In genomic region chr1:41936107-41936506, GRCh38 we compare ENCODE assay signal across 10 cellular contexts. TPM values are rescaled to one million over a fixed set of nuclear protein-coding genes. Genes with fewer than 3 reads are reported as not detected.
DNase-seq lines count a peak whose midpoint lies in the region; ATAC-seq and TF ChIP-seq lines count a peak whose summit lies in the region.
"Had no signal": no experiment of that assay in that cellular context is flagged by ENCODE, and none has a peak within 500 bp of the region (broad histone marks: within the 10 kb centered on the region; RNA-seq: fewer than 3 reads in every experiment).

No MANE protein-coding gene starts in this region.

- no TSS peak for BruUV-seq in Panc1 (replicated peaks; lab: Mats Ljungman, UMichigan)

- H3K4me1 ChIP-seq in Panc1 (ENCODE audit: control insufficient read depth, insufficient read depth, low read length) (no peaks in the 10 kb centered on the region), HAP-1 (no peaks in the 10 kb centered on the region)

- CTCF ChIA-PET in Panc1 (lab: Charles Lee), result no interaction called here
- CTCF ChIA-PET in CD4-positive, alpha-beta T cell (lab: Charles Lee), result no interaction called here

- TF ChIP-seq CTCF in Panc1 (IDR thresholded peaks at IDR 0.05) (peak; percentile 12; the same call in 1 of the 2 replicates), fibroblast of the aortic adventitia (IDR thresholded peaks at IDR 0.05; ENCODE audit: insufficient read depth, low read length) (peak; percentile 9)
- no peak for TF ChIP-seq CTCF in CD4-positive, alpha-beta T cell (IDR thresholded peaks at IDR 0.05)

- H3K4me3 ChIP-seq in Panc1 (ENCODE audit: low read depth in 2 of 2, low read length in 2 of 2) (no peak overlapping the region), fibroblast of the aortic adventitia (ENCODE audit: low read depth, low read length) (no peak overlapping the region), HAP-1 (no peak overlapping the region)
- H3K4me3 ChIP-seq: lung had no signal

- POLR2A ChIA-PET in Panc1 (lab: Charles Lee), result no interaction called here
- POLR2A ChIA-PET in CD4-positive, alpha-beta T cell (lab: Charles Lee), result no interaction called here

- no peaks in the 10 kb centered on the region for H3K36me3 Mint-ChIP-seq in CD4-positive, alpha-beta T cell (ENCODE audit: low read depth)

- H3K36me3 ChIP-seq in Panc1 (ENCODE audit: control insufficient read depth, insufficient read depth, low read length) (no peaks in the 10 kb centered on the region), HAP-1 (replicated peaks) (no peaks in the 10 kb centered on the region)

- H3K4me3 Mint-ChIP-seq in CD4-positive, alpha-beta T cell, result no peak overlapping the region
- H3K4me3 Mint-ChIP-seq: activated naive CD8-positive, alpha-beta T cell treated with anti-CD3 and anti-CD28 coated beads, Interleukin-2, amount 10 ng/mL, durations not matched to agents 7 days and 5 days had no signal

- intact Hi-C loops in Panc1 (cut with micrococcal nuclease; ENCODE audit: unreplicated experiment), result no loop called here
- intact Hi-C loops in CD4-positive, alpha-beta T cell (cut with DNase I, micrococcal nuclease), result loop anchor here in 1 of 2 experiments (10.0 kb wide), 1 partner anchor 49 kb away; no protein-coding TSS in a partner anchor

- no peaks in the 10 kb centered on the region for H3K9me3 Mint-ChIP-seq in CD4-positive, alpha-beta T cell
- H3K9me3 Mint-ChIP-seq: activated naive CD8-positive, alpha-beta T cell treated with anti-CD3 and anti-CD28 coated beads, Interleukin-2, amount 10 ng/mL, durations not matched to agents 7 days and 5 days had no signal

- ATAC-seq in Panc1, result no peak; the same call in 1 of the 2 replicates
- ATAC-seq in CD4-positive, alpha-beta T cell (ENCODE audit: poor library complexity), result no peak

- H3K27me3 ChIP-seq in Panc1 (ENCODE audit: control insufficient read depth, insufficient read depth, low read length), result no peaks in the 10 kb centered on the region
- H3K27me3 ChIP-seq in CD4-positive, alpha-beta T cell (ENCODE audit: control insufficient read depth, insufficient read depth, low read length), result no peaks in the 10 kb centered on the region
- H3K27me3 ChIP-seq in HAP-1 (ENCODE audit: low read depth), result peaks cover 13% of the 10 kb centered on the region

- in situ Hi-C loops in Panc1 (cut with HindIII; ENCODE audit: low pct_unique_long_range_greater_than_20kb, low sequenced_read_pairs), result no loop called here
- in situ Hi-C loops in HAP-1 (cut with MboI; ENCODE audit: low sequenced_read_pairs), result no loop called here

- H3K9me3 ChIP-seq in Panc1 (ENCODE audit: control insufficient read depth, insufficient read depth, low read depth, low read length), result peaks cover 21% of the 10 kb centered on the region; the same call in 1 of the 2 replicates
- no peaks in the 10 kb centered on the region for H3K9me3 ChIP-seq in CD4-positive, alpha-beta T cell (ENCODE audit: control insufficient read depth, low read length)
- no peaks in the 10 kb centered on the region for H3K9me3 ChIP-seq in HAP-1

- no peaks in the 10 kb centered on the region for H3K27me3 Mint-ChIP-seq in CD4-positive, alpha-beta T cell
- H3K27me3 Mint-ChIP-seq: activated naive CD8-positive, alpha-beta T cell treated with anti-CD3 and anti-CD28 coated beads, Interleukin-2, amount 10 ng/mL, durations not matched to agents 7 days and 5 days had no signal

- no peak overlapping the region for H3K27ac ChIP-seq in Panc1 (ENCODE audit: low read length)
- H3K27ac ChIP-seq in CD4-positive, alpha-beta T cell (ENCODE audit: low read depth, low read length), result no peak overlapping the region

- no peak overlapping the region for H3K27ac Mint-ChIP-seq in CD4-positive, alpha-beta T cell
- H3K27ac Mint-ChIP-seq: activated naive CD8-positive, alpha-beta T cell treated with anti-CD3 and anti-CD28 coated beads, Interleukin-2, amount 10 ng/mL, durations not matched to agents 7 days and 5 days had no signal

- DNase-seq in EH (ENCODE audit: low read depth) (peak; percentile 56), NCI-H1105 treated with DMSO at 0.1 percent for 48 hours (lab: John Stamatoyannopoulos, UW) (peak; percentile 85), Panc1 (ENCODE audit: low read depth, low spot score) (no peak), fibroblast of the aortic adventitia (ENCODE audit: low read depth) (peak; percentile 54), foreskin melanocyte (no peak), HAP-1 (ENCODE audit: low spot score in 2 of 2) (no peak)
- DNase-seq in CD4-positive, alpha-beta T cell, result no peak
- DNase-seq: activated naive CD8-positive, alpha-beta T cell treated with anti-CD3 and anti-CD28 coated beads, Interleukin-2, amount 10 ng/mL, durations not matched to agents 7 days and 5 days; MM.1S had no signal

- H3K4me1 Mint-ChIP-seq in CD4-positive, alpha-beta T cell (ENCODE audit: low read depth), result peaks cover 5% of the 10 kb centered on the region
- H3K4me1 Mint-ChIP-seq: activated naive CD8-positive, alpha-beta T cell treated with anti-CD3 and anti-CD28 coated beads, Interleukin-2, amount 10 ng/mL, durations not matched to agents 7 days and 5 days had no signal

RNA-seq across cellular contexts. Expression of gene HIVEP3, which starts 17.4 kb away (rescaled TPM):
- total RNA-seq in Panc1 (2021; ENCODE audit: unreplicated experiment), result 6.0 TPM
- 10.1 TPM for polyA plus RNA-seq in Panc1 (2012; ENCODE audit: insufficient read length)
- total RNA-seq in fibroblast of the aortic adventitia (ENCODE audit: low replicate concordance), result 1.1 and 1.2 TPM in 2 replicates
- 1 to 10 TPM; 5.1 to 5.4 TPM for total RNA-seq in CD4-positive, alpha-beta T cell

Comparison
In these comparisons a context has a peak if more than half of its experiments do, and no peak if none do; other contexts are left out.
1. DNase-seq: peak in EH (single experiment), NCI-H1105 treated with DMSO at 0.1 percent for 48 hours (single experiment) and fibroblast of the aortic adventitia (single experiment); none in Panc1 (single experiment), foreskin melanocyte (single experiment), CD4-positive, alpha-beta T cell (0 of 10) and HAP-1 (0 of 2).